1 cellular context compared by ENCODE assay signal in the genomic region with DNA sequence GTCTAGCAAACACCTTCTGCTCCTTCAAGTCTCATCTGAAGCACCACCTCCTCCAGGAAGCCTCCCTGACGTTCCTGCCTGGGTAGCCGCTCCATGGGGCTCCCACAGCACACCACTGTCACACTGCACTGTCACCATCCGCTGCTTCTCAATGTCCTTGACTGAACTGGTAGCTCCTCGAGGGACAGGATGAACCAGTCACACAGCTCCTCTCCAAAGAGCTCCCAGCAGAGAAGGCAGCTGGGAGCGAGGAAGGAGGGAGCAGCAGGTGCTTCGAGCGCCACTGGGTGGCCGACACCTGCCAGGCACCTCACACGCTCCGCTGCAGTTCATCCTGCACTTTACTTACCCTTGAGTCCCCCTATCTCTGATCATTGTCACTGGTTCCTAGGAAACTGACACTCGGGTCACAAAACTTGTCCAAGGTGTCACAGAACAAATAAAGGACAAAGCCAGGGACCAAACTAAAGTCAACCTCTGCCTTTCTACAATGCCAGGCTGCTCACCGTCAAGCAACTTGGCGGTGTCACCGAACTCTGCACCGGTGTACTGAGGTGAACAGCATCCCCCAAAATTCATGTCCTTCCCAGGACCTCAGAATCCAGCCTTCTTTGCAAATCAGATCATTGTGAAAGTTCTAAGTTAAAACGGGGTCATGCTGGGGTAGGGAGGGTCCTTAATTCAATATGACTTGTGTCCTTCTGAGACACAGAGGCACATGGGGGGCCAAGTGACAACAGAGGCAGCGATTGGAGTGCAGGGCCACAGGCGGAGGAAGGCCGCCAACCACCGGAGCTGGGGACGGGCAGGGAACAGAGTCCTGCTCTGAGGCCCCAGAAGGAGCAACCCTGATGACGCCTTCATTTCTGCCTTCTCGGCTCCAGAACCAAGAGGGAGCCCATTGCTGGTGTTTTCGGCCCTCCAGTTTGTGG.
TF ChIP-seq lines count a peak whose summit lies in the region.

No MANE protein-coding gene starts in this region.

TF ChIP-seq in IMR-90, 13 proteins besides CTCF, POLR2A, EP300 and RAD21:
- no peak for TF ChIP-seq CEBPB (IDR thresholded peaks at IDR 0.05; ENCODE audit: low read depth, low read length)
- TF ChIP-seq NFE2L2 (IDR thresholded peaks at IDR 0.05; ENCODE audit: low read depth, low read length), result no peak
- TF ChIP-seq RCOR1 (IDR thresholded peaks at IDR 0.05; ENCODE audit: insufficient replicate concordance, low read length), result no peak
- no peak for TF ChIP-seq BHLHE40 (IDR thresholded peaks at IDR 0.05; ENCODE audit: low read depth, low read length)
- TF ChIP-seq MAZ (IDR thresholded peaks at IDR 0.05; ENCODE audit: borderline replicate concordance, low read depth, low read length), result no peak
- TF ChIP-seq MXI1 (IDR thresholded peaks at IDR 0.05; ENCODE audit: borderline replicate concordance, low read depth, low read length), result no peak
- TF ChIP-seq MAFK (IDR thresholded peaks at IDR 0.05; ENCODE audit: low read depth, low read length), result no peak
- no peak for TF ChIP-seq RFX5 (IDR thresholded peaks at IDR 0.05; ENCODE audit: low read depth, low read length)
- no peak for TF ChIP-seq FOS (IDR thresholded peaks at IDR 0.05; ENCODE audit: low read depth, low read length)
- no peak for TF ChIP-seq SMC3 (IDR thresholded peaks at IDR 0.05; ENCODE audit: low read depth, low read length)
- TF ChIP-seq CHD1 (IDR thresholded peaks at IDR 0.05; ENCODE audit: low read depth, low read length), result no peak
- no peak for TF ChIP-seq USF2 (IDR thresholded peaks at IDR 0.05; ENCODE audit: low read depth, low read length)
- TF ChIP-seq, protein P1, sequence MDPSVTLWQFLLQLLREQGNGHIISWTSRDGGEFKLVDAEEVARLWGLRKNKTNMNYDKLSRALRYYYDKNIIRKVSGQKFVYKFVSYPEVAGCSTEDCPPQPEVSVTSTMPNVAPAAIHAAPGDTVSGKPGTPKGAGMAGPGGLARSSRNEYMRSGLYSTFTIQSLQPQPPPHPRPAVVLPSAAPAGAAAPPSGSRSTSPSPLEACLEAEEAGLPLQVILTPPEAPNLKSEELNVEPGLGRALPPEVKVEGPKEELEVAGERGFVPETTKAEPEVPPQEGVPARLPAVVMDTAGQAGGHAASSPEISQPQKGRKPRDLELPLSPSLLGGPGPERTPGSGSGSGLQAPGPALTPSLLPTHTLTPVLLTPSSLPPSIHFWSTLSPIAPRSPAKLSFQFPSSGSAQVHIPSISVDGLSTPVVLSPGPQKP (IDR thresholded peaks at IDR 0.05; ENCODE audit: borderline replicate concordance, low read depth, low read length), result no peak
TF ChIP-seq in IMR-90: peak in this region for 0.
